In genomic region chr16:1839554-1839953, GRCh38 we compare ENCODE assay signal across 15 cellular contexts. TPM values are rescaled to one million over a fixed set of nuclear protein-coding genes. Genes with fewer than 3 reads are reported as not detected.
DNase-seq lines count a peak whose midpoint lies in the region; TF ChIP-seq lines count a peak whose summit lies in the region.
"Had no signal": no experiment of that assay in that cellular context is flagged by ENCODE, and none has a peak within 500 bp of the region (broad histone marks: within the 10 kb centered on the region; RNA-seq: fewer than 3 reads in every experiment).

No MANE protein-coding gene starts in this region.

- no peak overlapping the region for H3K4me2 ChIP-seq in mammary epithelial cell (ENCODE audit: insufficient read depth, low read depth, low read length)

- H3K9ac ChIP-seq in mammary epithelial cell (ENCODE audit: insufficient read depth, low read length) (no peak overlapping the region), SK-N-MC (ENCODE audit: insufficient read length) (peak overlapping the region; percentile 51)

- H3K79me2 ChIP-seq in mammary epithelial cell (ENCODE audit: insufficient read depth, low read length) = no peaks in the 10 kb centered on the region

- TF ChIP-seq POLR2A in breast epithelium (IDR thresholded peaks at IDR 0.05) = no peak

- intact Hi-C loops in mammary epithelial cell (cut with micrococcal nuclease) (no loop called here), breast epithelium (cut with DNase I; ENCODE audit: low total_unique reads) (no loop called here)

- CTCF ChIA-PET in mammary epithelial cell (lab: Charles Lee; ENCODE audit: low non-redundant PET) = no interaction called here

- H3K36me3 ChIP-seq in mammary epithelial cell (ENCODE audit: insufficient read depth, low read length) (no peaks in the 10 kb centered on the region), breast epithelium (no peaks in the 10 kb centered on the region), SK-N-MC (ENCODE audit: insufficient read depth, low read length) (no peaks in the 10 kb centered on the region)
- H3K36me3 ChIP-seq: prostate gland had no signal

- DNase-seq in mammary epithelial cell (peak; percentile 31), breast epithelium (ENCODE audit: low spot score in 2 of 2) (no peak), SK-N-MC (ENCODE audit: low read depth, low spot score) (peak; percentile 52), fibroblast of the aortic adventitia (ENCODE audit: low read depth) (peak; percentile 72), stromal cell of bone marrow (ENCODE audit: low read depth) (peak; percentile 41), SKM-1 (lab: John Stamatoyannopoulos, UW; ENCODE audit: unreplicated experiment) (no peak)
- DNase-seq in activated naive CD4-positive, alpha-beta T cell treated with anti-CD3 and anti-CD28 coated beads, Interleukin-2, amount 50 U/mL, for 16 hours = no peak
- DNase-seq in activated CD4-positive, alpha-beta T cell treated with anti-CD3 and anti-CD28 coated beads for 48 hours = no peak
- DNase-seq: activated CD4-positive, alpha-beta T cell treated with anti-CD3 and anti-CD28 coated beads, Interleukin-2, amount 50 U/mL, for 48 hours; MM.1S; NCI-H2107 had no signal

- in situ Hi-C loops in mammary epithelial cell (cut with MboI; ENCODE audit: low sequenced_read_pairs in 2 of 2) = loop anchor here in 1 of 2 donors (25.0 kb wide), 1 partner anchor 323 kb away; the partner anchor contains the start of gene TRAF7

- no peak for TF ChIP-seq CTCF in mammary epithelial cell (conservative IDR thresholded peaks at IDR 0.05 in 1 of 2, IDR thresholded peaks at IDR 0.05 in 1 of 2; ENCODE audit: extremely low read depth in 1 of 2, insufficient read depth in 1 of 2, low read depth in 1 of 2, low read length in 2 of 2)
- no peak for TF ChIP-seq CTCF in breast epithelium (IDR thresholded peaks at IDR 0.05)
- TF ChIP-seq CTCF in fibroblast of the aortic adventitia (IDR thresholded peaks at IDR 0.05; ENCODE audit: insufficient read depth, low read length) = no peak

- dilution Hi-C loops in mammary epithelial cell (cut with HindIII; ENCODE audit: low sequenced_read_pairs) = no loop called here

- WGBS in mammary epithelial cell (ENCODE audit: low coverage, missing lambda C conversion rate) = 58% methylated on average over 8 of the region's 9 CpGs

- H3K4me3 ChIP-seq in mammary epithelial cell (replicated peaks in 1 of 3; ENCODE audit: insufficient read depth in 1 of 3, low read depth in 2 of 3, low read length in 3 of 3) (no peak overlapping the region), breast epithelium (no peak overlapping the region), SK-N-MC (0 out of 2 replicates have a peak overlapping the region, but pooled peaks have one; percentile 1), fibroblast of the aortic adventitia (ENCODE audit: low read depth, low read length) (no peak overlapping the region)
- H3K4me3 ChIP-seq: GM12878, prostate gland had no signal

- no peaks in the 10 kb centered on the region for H3K9me3 ChIP-seq in mammary epithelial cell (replicated peaks; ENCODE audit: insufficient read depth, low read length)
- no peaks in the 10 kb centered on the region for H3K9me3 ChIP-seq in breast epithelium
- no peaks in the 10 kb centered on the region for H3K9me3 ChIP-seq in SK-N-MC (ENCODE audit: low read depth, low read length)
- H3K9me3 ChIP-seq: prostate gland had no signal

- no peaks in the 10 kb centered on the region for H3K27me3 ChIP-seq in mammary epithelial cell (ENCODE audit: insufficient read depth, low read length)
- H3K27me3 ChIP-seq in breast epithelium = no peaks in the 10 kb centered on the region

- H4K20me1 ChIP-seq in mammary epithelial cell (ENCODE audit: insufficient read depth, low read length) = no peaks in the 10 kb centered on the region

- peak overlapping the region; percentile 64 for H2AFZ ChIP-seq in mammary epithelial cell (ENCODE audit: low read depth, low read length)

- BruUV-seq in mammary epithelial cell (replicated peaks; lab: Mats Ljungman, UMichigan) = no TSS peak

- H3K4me1 ChIP-seq in mammary epithelial cell (ENCODE audit: insufficient read depth, low read length) = peaks cover 7% of the 10 kb centered on the region
- no peaks in the 10 kb centered on the region for H3K4me1 ChIP-seq in breast epithelium
- H3K4me1 ChIP-seq: prostate gland had no signal

- H3K27ac ChIP-seq in mammary epithelial cell (ENCODE audit: insufficient read depth, low read depth, low read length) (no peak overlapping the region), breast epithelium (no peak overlapping the region), SK-N-MC (peak overlapping the region; percentile 77)
- H3K27ac ChIP-seq: prostate gland had no signal

RNA-seq across cellular contexts. Expression of gene FAHD1, which starts 12.5 kb away (rescaled TPM):
- 10 to 100 TPM; 33.1 to 61.3 TPM for total RNA-seq in mammary epithelial cell
- polyA plus RNA-seq in mammary epithelial cell = 83.2 TPM
- polyA minus RNA-seq in mammary epithelial cell = 70.6 TPM
- 10 to 100 TPM; 27.2 to 35.4 (median 29.7) TPM for total RNA-seq in breast epithelium
- total RNA-seq in fibroblast of the aortic adventitia (ENCODE audit: low replicate concordance) = 36.7 and 204 TPM in 2 replicates

RNA-seq across cellular contexts. Expression of gene HAGH, which starts 12.9 kb away (rescaled TPM):
- 10 to 100 TPM; 38.7 to 43.8 TPM for total RNA-seq in mammary epithelial cell
- 40.8 TPM for polyA plus RNA-seq in mammary epithelial cell
- polyA minus RNA-seq in mammary epithelial cell = 18.2 TPM
- total RNA-seq in breast epithelium = 100 to 1,000 TPM in 1 of 3 donors, 10 to 100 TPM in 2; 61.9 to 114 (median 74.7) TPM
- total RNA-seq in fibroblast of the aortic adventitia (ENCODE audit: low replicate concordance) = 12.1 and 21.9 TPM in 2 replicates

RNA-seq across cellular contexts. Expression of gene MEIOB, which starts 32.4 kb away (rescaled TPM):
- total RNA-seq in mammary epithelial cell = under 1 TPM in 1 of 2 donors, not detected in 1; 0.17 TPM
- not detected for polyA plus RNA-seq in mammary epithelial cell
- not detected for polyA minus RNA-seq in mammary epithelial cell
- total RNA-seq in breast epithelium = not detected
- total RNA-seq in fibroblast of the aortic adventitia (ENCODE audit: low replicate concordance) = 0.09 TPM in 1 of 2 replicates, not detected in the other
- total RNA-seq: mesothelial cell of epicardium, urinary bladder had no signal
- polyA plus RNA-seq: urinary bladder had no signal

RNA-seq across cellular contexts. Expression of gene IGFALS, which starts 46.0 kb away (rescaled TPM):
- not detected for total RNA-seq in mammary epithelial cell
- not detected for polyA plus RNA-seq in mammary epithelial cell
- not detected for polyA minus RNA-seq in mammary epithelial cell
- total RNA-seq in breast epithelium = under 1 TPM; 0.32 to 0.44 (median 0.33) TPM
- 0.16 and 0.27 TPM in 2 replicates for total RNA-seq in fibroblast of the aortic adventitia (ENCODE audit: low replicate concordance)

RNA-seq across cellular contexts. Expression of gene NUBP2, which starts 56.8 kb away (rescaled TPM):
- total RNA-seq in mammary epithelial cell (10 to 100 TPM; 64.3 to 67.0 TPM), breast epithelium (10 to 100 TPM; 61.6 to 82.6 (median 80.3) TPM), fibroblast of the aortic adventitia (ENCODE audit: low replicate concordance) (21.8 and 44.6 TPM in 2 replicates)
- 56.6 TPM for polyA plus RNA-seq in mammary epithelial cell
- 5.5 TPM for polyA minus RNA-seq in mammary epithelial cell

Comparison
In these comparisons a context has a peak if more than half of its experiments do, and no peak if none do; other contexts are left out.
1. DNase-seq: peak in mammary epithelial cell (single experiment), SK-N-MC (single experiment), fibroblast of the aortic adventitia (single experiment) and stromal cell of bone marrow (single experiment); none in breast epithelium (0 of 2), activated naive CD4-positive, alpha-beta T cell treated with anti-CD3 and anti-CD28 coated beads, Interleukin-2, amount 50 U/mL, for 16 hours (single experiment), SKM-1 (single experiment) and activated CD4-positive, alpha-beta T cell treated with anti-CD3 and anti-CD28 coated beads for 48 hours (single experiment).